In genomic region chr6:144216668-144217218, GRCh38 we compare ENCODE assay signal across 8 cellular contexts.
DNase-seq lines count a peak whose midpoint lies in the region; ATAC-seq and TF ChIP-seq lines count a peak whose summit lies in the region.

No MANE protein-coding gene starts in this region.

- H4K20me1 ChIP-seq in BLaER1 treated with 17β-estradiol and CSF1 and Interleukin-3, amounts not matched to agents 10 nM and 100 nM = no peaks in the 10 kb centered on the region

- peak overlapping the region; percentile 100 for H3K27ac Mint-ChIP-seq in activated B cell treated with CpG ODN at 0.5 μM for 24 hours
- peak overlapping the region; percentile 100 for H3K27ac Mint-ChIP-seq in progenitor cell of endocrine pancreas

- no peaks in the 10 kb centered on the region for H3K36me3 ChIP-seq in BLaER1 treated with 17β-estradiol and CSF1 and Interleukin-3, amounts not matched to agents 10 nM and 100 nM
- no peaks in the 10 kb centered on the region for H3K36me3 ChIP-seq in gastroesophageal sphincter

- H3K27me3 Mint-ChIP-seq in activated B cell treated with CpG ODN at 0.5 μM for 24 hours (peaks cover 2% of the 10 kb centered on the region), progenitor cell of endocrine pancreas (no peaks in the 10 kb centered on the region)

- TF ChIP-seq CTCF in activated B cell treated with CpG ODN at 0.5 μM for 24 hours (IDR thresholded peaks at IDR 0.05) (no peak), gastroesophageal sphincter (IDR thresholded peaks at IDR 0.05) (peak; percentile 2 to 55 (median 12)), progenitor cell of endocrine pancreas (IDR thresholded peaks at IDR 0.05; ENCODE audit: unreplicated experiment) (no peak)

- H3K4me1 ChIP-seq in BLaER1 treated with 17β-estradiol and CSF1 and Interleukin-3, amounts not matched to agents 10 nM and 100 nM = peaks cover 19 to 35% (median 28%) of the 10 kb centered on the region in 10 experiments
- peaks cover 0 to 22% (median 8%) of the 10 kb centered on the region in 3 donors for H3K4me1 ChIP-seq in gastroesophageal sphincter

- WGBS in gastroesophageal sphincter (ENCODE audit: low coverage in 1 of 2), 2 donors = 2 to 13% methylated on average over 11 to 14 of the region's 18 CpGs

- POLR2A ChIA-PET in activated B cell treated with CpG ODN at 0.5 μM for 24 hours (lab: Charles Lee) = interaction anchor here (0.6 to 2.9 kb wide), 11 partner anchors 66 to 373 kb away, joined by 3 to 21 read pairs (median 3); partner anchors contain the start of genes LTV1, SF3B5 and STX11

- H3K9ac ChIP-seq in BLaER1 treated with 17β-estradiol and CSF1 and Interleukin-3, amounts not matched to agents 10 nM and 100 nM = peak overlapping the region; percentile 78 to 95 (median 87)

- H3K4me2 ChIP-seq in BLaER1 treated with 17β-estradiol and CSF1 and Interleukin-3, amounts not matched to agents 10 nM and 100 nM = peak overlapping the region; percentile 60 to 93 (median 86); a peak in 21 of 22 replicates

- peaks cover 2% of the 10 kb centered on the region for H3K9me3 Mint-ChIP-seq in activated B cell treated with CpG ODN at 0.5 μM for 24 hours
- H3K9me3 Mint-ChIP-seq in progenitor cell of endocrine pancreas (ENCODE audit: low read depth) = peaks cover 3% of the 10 kb centered on the region

- ATAC-seq in GM19324 (IDR thresholded peaks at IDR 0.05; ENCODE audit: low FRiP score, unreplicated experiment) (peak; percentile 34), HG03159 (IDR thresholded peaks at IDR 0.05; ENCODE audit: unreplicated experiment) (peak; percentile 46), activated B cell treated with CpG ODN at 0.5 μM for 24 hours (ENCODE audit: low read depth) (peak; percentile 59), gastroesophageal sphincter (peak; percentile 72)

- no peak for TF ChIP-seq EP300 in gastroesophageal sphincter (IDR thresholded peaks at IDR 0.05)

- CTCF ChIA-PET in activated B cell treated with CpG ODN at 0.5 μM for 24 hours (lab: Charles Lee) = interaction anchor here (0.7 to 4.1 kb wide), 12 partner anchors 9 to 641 kb away, joined by 3 to 49 read pairs (median 3); partner anchors contain the start of gene STX11

- H3K27me3 ChIP-seq in BLaER1 treated with 17β-estradiol and CSF1 and Interleukin-3, amounts not matched to agents 10 nM and 100 nM = no peaks in the 10 kb centered on the region
- no peaks in the 10 kb centered on the region for H3K27me3 ChIP-seq in gastroesophageal sphincter

- no peak for TF ChIP-seq POLR2A in gastroesophageal sphincter (IDR thresholded peaks at IDR 0.05)

- H3K4me3 Mint-ChIP-seq in activated B cell treated with CpG ODN at 0.5 μM for 24 hours = peak overlapping the region; percentile 97
- H3K4me3 Mint-ChIP-seq in progenitor cell of endocrine pancreas (ENCODE audit: low read depth) = peak overlapping the region; percentile 86

- no peak for DNase-seq in activated B cell treated with CpG ODN at 0.5 μM for 24 hours
- no peak for DNase-seq in progenitor cell of endocrine pancreas (ENCODE audit: low spot score, unreplicated experiment)
- no peak for DNase-seq in SK-N-DZ (ENCODE audit: low spot score)
- DNase-seq in NCI-H2171 (lab: John Stamatoyannopoulos, UW) = no peak

- peaks cover 0 to 15% (median 11%) of the 10 kb centered on the region in 11 experiments; a peak in 18 of 22 replicates for H3K9me3 ChIP-seq in BLaER1 treated with 17β-estradiol and CSF1 and Interleukin-3, amounts not matched to agents 10 nM and 100 nM (replicated peaks in 1 of 11)
- no peaks in the 10 kb centered on the region for H3K9me3 ChIP-seq in gastroesophageal sphincter

- intact Hi-C loops in activated B cell treated with CpG ODN at 0.5 μM for 24 hours (cut with micrococcal nuclease) = loop anchor here (1.0 to 5.0 kb wide), 16 partner anchors 49 to 1746 kb away; partner anchors contain the start of genes ADAT2, FBXO30, LTV1 and PEX3

- peaks cover 11% of the 10 kb centered on the region for H3K36me3 Mint-ChIP-seq in activated B cell treated with CpG ODN at 0.5 μM for 24 hours (ENCODE audit: low read depth)
- peaks cover 2% of the 10 kb centered on the region for H3K36me3 Mint-ChIP-seq in progenitor cell of endocrine pancreas (ENCODE audit: insufficient read depth)

- peak overlapping the region; percentile 59 to 78 (median 67) for H3K4me3 ChIP-seq in BLaER1 treated with 17β-estradiol and CSF1 and Interleukin-3, amounts not matched to agents 10 nM and 100 nM
- peak overlapping the region; percentile 59 to 65 for H3K4me3 ChIP-seq in gastroesophageal sphincter

- H3K4me1 Mint-ChIP-seq in activated B cell treated with CpG ODN at 0.5 μM for 24 hours = peaks cover 36% of the 10 kb centered on the region
- peaks cover 16% of the 10 kb centered on the region for H3K4me1 Mint-ChIP-seq in progenitor cell of endocrine pancreas (ENCODE audit: low read depth)

- peak overlapping the region; percentile 80 to 95 (median 89) for H3K27ac ChIP-seq in BLaER1 treated with 17β-estradiol and CSF1 and Interleukin-3, amounts not matched to agents 10 nM and 100 nM
- peak overlapping the region; percentile 70 to 95 (median 93) for H3K27ac ChIP-seq in gastroesophageal sphincter

Comparison
In these comparisons a context has a peak if more than half of its experiments do, and no peak if none do; other contexts are left out.
1. CTCF ChIP-seq: peak in gastroesophageal sphincter (4 of 4); none in activated B cell treated with CpG ODN at 0.5 μM for 24 hours (single experiment) and progenitor cell of endocrine pancreas (single experiment).
2. Peak in every context shown above with its lines, with median percentiles within 50 percentile points of each other: ATAC-seq.